ENCODE assay signal across 1 cellular context in the genomic region with DNA sequence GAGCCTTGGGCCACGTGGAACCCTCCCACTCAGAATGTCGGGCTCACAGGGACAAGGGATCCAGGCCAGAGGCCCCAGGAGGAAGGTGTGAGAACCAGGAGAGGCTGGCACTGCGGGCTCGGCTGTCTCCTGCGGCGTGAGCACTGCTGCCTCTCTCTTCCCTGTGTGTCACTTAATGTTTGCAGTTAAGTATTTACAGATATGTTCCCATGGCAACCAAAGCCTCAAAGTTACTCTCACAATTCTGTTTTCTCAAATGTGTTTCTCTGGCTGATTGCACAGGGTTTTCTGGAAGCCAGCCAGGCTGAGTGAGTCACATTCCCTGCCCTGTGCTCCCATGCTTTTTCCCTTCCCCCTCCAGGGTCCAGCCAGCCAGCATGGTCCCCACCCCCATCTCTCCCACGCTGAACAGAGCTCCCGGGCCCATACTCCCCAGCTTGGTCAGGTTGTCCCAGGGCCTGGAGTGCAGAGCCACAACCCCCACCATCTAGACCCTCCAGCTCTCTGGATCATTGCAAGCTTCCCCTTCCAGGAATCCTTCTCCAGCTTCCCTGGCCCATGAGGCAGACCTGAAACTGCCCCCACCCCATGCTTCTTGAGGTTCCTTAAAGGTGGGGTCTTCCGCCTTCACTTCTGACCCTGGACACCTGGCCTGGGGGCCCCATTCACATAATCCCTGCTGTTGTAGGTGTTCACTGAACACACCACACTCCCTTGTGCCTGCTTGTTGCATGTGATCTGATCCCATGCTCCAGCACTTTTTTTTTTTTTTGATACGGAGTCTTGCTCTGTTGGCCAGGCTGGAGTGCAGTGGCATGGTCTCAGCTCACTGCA.
TF ChIP-seq lines count a peak whose summit lies in the region.

No MANE protein-coding gene starts in this region.

TF ChIP-seq in K562, 482 proteins besides CTCF, POLR2A, EP300 and RAD21 (continued from another document and continues in another):
- TF ChIP-seq SNIP1 (IDR thresholded peaks at IDR 0.05; ENCODE audit: low read depth) = no peak
- no peak for TF ChIP-seq HCFC1 (IDR thresholded peaks at IDR 0.05; ENCODE audit: low read depth, low read length)
- TF ChIP-seq SIN3B (IDR thresholded peaks at IDR 0.05; ENCODE audit: low read depth) = no peak
- TF ChIP-seq JUND (IDR thresholded peaks at IDR 0.05; ENCODE audit: borderline replicate concordance, low read depth, low read length) = peak; percentile 97
- TF ChIP-seq JUND (tag; IDR thresholded peaks at IDR 0.05; ENCODE audit: borderline replicate concordance, low read depth, low read length) = peak; percentile 96; the same call in 2 of the 3 replicates
- TF ChIP-seq SOX6 (IDR thresholded peaks at IDR 0.05) = peak; percentile 56; the same call in 1 of the 2 replicates
- TF ChIP-seq NFXL1 (CRISPR knock-in tag; IDR thresholded peaks at IDR 0.05) = no peak
- TF ChIP-seq FOXM1 (IDR thresholded peaks at IDR 0.05; ENCODE audit: low read depth) = no peak
- no peak for TF ChIP-seq FOXM1 (CRISPR knock-in tag; IDR thresholded peaks at IDR 0.05; ENCODE audit: low read depth)
- TF ChIP-seq ZNF24 (IDR thresholded peaks at IDR 0.05) = no peak
- TF ChIP-seq ZFP36 (IDR thresholded peaks at IDR 0.05; ENCODE audit: low read depth, low read length, partially characterized antibody) = peak; percentile 94
- no peak for TF ChIP-seq ZNF445 (CRISPR knock-in tag; IDR thresholded peaks at IDR 0.05; ENCODE audit: low read depth)
- peak; percentile 30; the same call in 1 of the 2 replicates for TF ChIP-seq CTBP1 (IDR thresholded peaks at IDR 0.05; ENCODE audit: borderline replicate concordance)
- peak; percentile 20 for TF ChIP-seq SETDB1 (IDR thresholded peaks at IDR 0.05; ENCODE audit: low read length)
- peak; percentile 76 for TF ChIP-seq ARID1B (IDR thresholded peaks at IDR 0.05)
- TF ChIP-seq ZC3H4 (CRISPR knock-in tag; IDR thresholded peaks at IDR 0.05; ENCODE audit: borderline replicate concordance) = no peak
- TF ChIP-seq, protein P1, sequence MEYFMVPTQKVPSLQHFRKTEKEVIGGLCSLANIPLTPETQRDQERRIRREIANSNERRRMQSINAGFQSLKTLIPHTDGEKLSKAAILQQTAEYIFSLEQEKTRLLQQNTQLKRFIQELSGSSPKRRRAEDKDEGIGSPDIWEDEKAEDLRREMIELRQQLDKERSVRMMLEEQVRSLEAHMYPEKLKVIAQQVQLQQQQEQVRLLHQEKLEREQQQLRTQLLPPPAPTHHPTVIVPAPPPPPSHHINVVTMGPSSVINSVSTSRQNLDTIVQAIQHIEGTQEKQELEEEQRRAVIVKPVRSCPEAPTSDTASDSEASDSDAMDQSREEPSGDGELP (CRISPR knock-in tag; IDR thresholded peaks at IDR 0.05; ENCODE audit: borderline replicate concordance) = peak; percentile 46; the same call in 1 of the 2 replicates
- TF ChIP-seq GTF2F1 (IDR thresholded peaks at IDR 0.05; ENCODE audit: low read depth, low read length) = no peak
- TF ChIP-seq NFIC (IDR thresholded peaks at IDR 0.05) = peak; percentile 97
- TF ChIP-seq SUPT5H (IDR thresholded peaks at IDR 0.05) = no peak
- TF ChIP-seq ZNF780A (CRISPR knock-in tag; IDR thresholded peaks at IDR 0.05) = no peak
- no peak for TF ChIP-seq SMARCA5 (IDR thresholded peaks at IDR 0.05)
- TF ChIP-seq ZNF133 (CRISPR knock-in tag; IDR thresholded peaks at IDR 0.05) = no peak
- TF ChIP-seq ZKSCAN3 (CRISPR knock-in tag; IDR thresholded peaks at IDR 0.05) = no peak
- TF ChIP-seq SMARCE1 (IDR thresholded peaks at IDR 0.05) = peak; percentile 82
- TF ChIP-seq, protein P2, sequence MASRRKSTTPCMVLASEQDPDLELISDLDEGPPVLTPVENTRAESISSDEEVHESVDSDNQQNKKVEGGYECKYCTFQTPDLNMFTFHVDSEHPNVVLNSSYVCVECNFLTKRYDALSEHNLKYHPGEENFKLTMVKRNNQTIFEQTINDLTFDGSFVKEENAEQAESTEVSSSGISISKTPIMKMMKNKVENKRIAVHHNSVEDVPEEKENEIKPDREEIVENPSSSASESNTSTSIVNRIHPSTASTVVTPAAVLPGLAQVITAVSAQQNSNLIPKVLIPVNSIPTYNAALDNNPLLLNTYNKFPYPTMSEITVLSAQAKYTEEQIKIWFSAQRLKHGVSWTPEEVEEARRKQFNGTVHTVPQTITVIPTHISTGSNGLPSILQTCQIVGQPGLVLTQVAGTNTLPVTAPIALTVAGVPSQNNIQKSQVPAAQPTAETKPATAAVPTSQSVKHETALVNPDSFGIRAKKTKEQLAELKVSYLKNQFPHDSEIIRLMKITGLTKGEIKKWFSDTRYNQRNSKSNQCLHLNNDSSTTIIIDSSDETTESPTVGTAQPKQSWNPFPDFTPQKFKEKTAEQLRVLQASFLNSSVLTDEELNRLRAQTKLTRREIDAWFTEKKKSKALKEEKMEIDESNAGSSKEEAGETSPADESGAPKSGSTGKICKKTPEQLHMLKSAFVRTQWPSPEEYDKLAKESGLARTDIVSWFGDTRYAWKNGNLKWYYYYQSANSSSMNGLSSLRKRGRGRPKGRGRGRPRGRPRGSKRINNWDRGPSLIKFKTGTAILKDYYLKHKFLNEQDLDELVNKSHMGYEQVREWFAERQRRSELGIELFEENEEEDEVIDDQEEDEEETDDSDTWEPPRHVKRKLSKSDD (conservative IDR thresholded peaks at IDR 0.05; ENCODE audit: low read length) = no peak
- TF ChIP-seq, protein P3, sequence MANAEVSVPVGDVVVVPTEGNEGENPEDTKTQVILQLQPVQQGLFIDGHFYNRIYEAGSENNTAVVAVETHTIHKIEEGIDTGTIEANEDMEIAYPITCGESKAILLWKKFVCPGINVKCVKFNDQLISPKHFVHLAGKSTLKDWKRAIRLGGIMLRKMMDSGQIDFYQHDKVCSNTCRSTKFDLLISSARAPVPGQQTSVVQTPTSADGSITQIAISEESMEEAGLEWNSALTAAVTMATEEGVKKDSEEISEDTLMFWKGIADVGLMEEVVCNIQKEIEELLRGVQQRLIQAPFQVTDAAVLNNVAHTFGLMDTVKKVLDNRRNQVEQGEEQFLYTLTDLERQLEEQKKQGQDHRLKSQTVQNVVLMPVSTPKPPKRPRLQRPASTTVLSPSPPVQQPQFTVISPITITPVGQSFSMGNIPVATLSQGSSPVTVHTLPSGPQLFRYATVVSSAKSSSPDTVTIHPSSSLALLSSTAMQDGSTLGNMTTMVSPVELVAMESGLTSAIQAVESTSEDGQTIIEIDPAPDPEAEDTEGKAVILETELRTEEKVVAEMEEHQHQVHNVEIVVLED (CRISPR knock-in tag; IDR thresholded peaks at IDR 0.05) = no peak
- TF ChIP-seq NFYB (IDR thresholded peaks at IDR 0.05; ENCODE audit: extremely low read depth, insufficient read length) = no peak
- no peak for TF ChIP-seq GATAD2A (IDR thresholded peaks at IDR 0.05)
- TF ChIP-seq SAP30 (IDR thresholded peaks at IDR 0.05; ENCODE audit: borderline replicate concordance, insufficient read depth, low read depth, low read length, poor library complexity, severe bottlenecking) = peak; percentile 48
- TF ChIP-seq, protein P4, sequence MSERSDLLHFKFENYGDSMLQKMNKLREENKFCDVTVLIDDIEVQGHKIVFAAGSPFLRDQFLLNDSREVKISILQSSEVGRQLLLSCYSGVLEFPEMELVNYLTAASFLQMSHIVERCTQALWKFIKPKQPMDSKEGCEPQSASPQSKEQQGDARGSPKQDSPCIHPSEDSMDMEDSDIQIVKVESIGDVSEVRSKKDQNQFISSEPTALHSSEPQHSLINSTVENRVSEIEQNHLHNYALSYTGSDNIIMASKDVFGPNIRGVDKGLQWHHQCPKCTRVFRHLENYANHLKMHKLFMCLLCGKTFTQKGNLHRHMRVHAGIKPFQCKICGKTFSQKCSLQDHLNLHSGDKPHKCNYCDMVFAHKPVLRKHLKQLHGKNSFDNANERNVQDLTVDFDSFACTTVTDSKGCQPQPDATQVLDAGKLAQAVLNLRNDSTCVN (CRISPR knock-in tag; IDR thresholded peaks at IDR 0.05) = no peak
- TF ChIP-seq ERF (CRISPR knock-in tag; IDR thresholded peaks at IDR 0.05) = no peak
- TF ChIP-seq SAFB (IDR thresholded peaks at IDR 0.05; ENCODE audit: borderline replicate concordance, low read depth, low read length) = no peak
- no peak for TF ChIP-seq ZNF586 (CRISPR knock-in tag; conservative IDR thresholded peaks at IDR 0.05)
- TF ChIP-seq ETV1 (tag; conservative IDR thresholded peaks at IDR 0.05; ENCODE audit: low read depth) = no peak
- TF ChIP-seq PYGO2 (tag; IDR thresholded peaks at IDR 0.05) = no peak
- TF ChIP-seq NUFIP1 (IDR thresholded peaks at IDR 0.05; ENCODE audit: partially characterized antibody) = no peak
- no peak for TF ChIP-seq ELF4 (CRISPR knock-in tag; IDR thresholded peaks at IDR 0.05)
- no peak for TF ChIP-seq PPARD (CRISPR knock-in tag; IDR thresholded peaks at IDR 0.05)
- no peak for TF ChIP-seq RBFOX2 (IDR thresholded peaks at IDR 0.05; ENCODE audit: low read depth, low read length)
- TF ChIP-seq MCM3 (IDR thresholded peaks at IDR 0.05) = no peak
- peak; percentile 55; the same call in 1 of the 2 replicates for TF ChIP-seq CHD2 (IDR thresholded peaks at IDR 0.05; ENCODE audit: low read depth, low read length)
- no peak for TF ChIP-seq ZNF507 (tag; conservative IDR thresholded peaks at IDR 0.05)
- TF ChIP-seq NRF1 (conservative IDR thresholded peaks at IDR 0.05 in 1 of 2, IDR thresholded peaks at IDR 0.05 in 1 of 2) = no peak
- TF ChIP-seq XRCC4 (IDR thresholded peaks at IDR 0.05; ENCODE audit: extremely low read depth, insufficient read depth, insufficient read length) = no peak
- TF ChIP-seq ZNF124 (CRISPR knock-in tag; IDR thresholded peaks at IDR 0.05) = no peak
- TF ChIP-seq, protein P5, sequence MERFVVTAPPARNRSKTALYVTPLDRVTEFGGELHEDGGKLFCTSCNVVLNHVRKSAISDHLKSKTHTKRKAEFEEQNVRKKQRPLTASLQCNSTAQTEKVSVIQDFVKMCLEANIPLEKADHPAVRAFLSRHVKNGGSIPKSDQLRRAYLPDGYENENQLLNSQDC (CRISPR knock-in tag; IDR thresholded peaks at IDR 0.05) = no peak
- TF ChIP-seq, protein P6, sequence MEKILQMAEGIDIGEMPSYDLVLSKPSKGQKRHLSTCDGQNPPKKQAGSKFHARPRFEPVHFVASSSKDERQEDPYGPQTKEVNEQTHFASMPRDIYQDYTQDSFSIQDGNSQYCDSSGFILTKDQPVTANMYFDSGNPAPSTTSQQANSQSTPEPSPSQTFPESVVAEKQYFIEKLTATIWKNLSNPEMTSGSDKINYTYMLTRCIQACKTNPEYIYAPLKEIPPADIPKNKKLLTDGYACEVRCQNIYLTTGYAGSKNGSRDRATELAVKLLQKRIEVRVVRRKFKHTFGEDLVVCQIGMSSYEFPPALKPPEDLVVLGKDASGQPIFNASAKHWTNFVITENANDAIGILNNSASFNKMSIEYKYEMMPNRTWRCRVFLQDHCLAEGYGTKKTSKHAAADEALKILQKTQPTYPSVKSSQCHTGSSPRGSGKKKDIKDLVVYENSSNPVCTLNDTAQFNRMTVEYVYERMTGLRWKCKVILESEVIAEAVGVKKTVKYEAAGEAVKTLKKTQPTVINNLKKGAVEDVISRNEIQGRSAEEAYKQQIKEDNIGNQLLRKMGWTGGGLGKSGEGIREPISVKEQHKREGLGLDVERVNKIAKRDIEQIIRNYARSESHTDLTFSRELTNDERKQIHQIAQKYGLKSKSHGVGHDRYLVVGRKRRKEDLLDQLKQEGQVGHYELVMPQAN (IDR thresholded peaks at IDR 0.05; ENCODE audit: borderline replicate concordance) = no peak
- no peak for TF ChIP-seq PTRF (tag; IDR thresholded peaks at IDR 0.05)
- TF ChIP-seq, protein P7, sequence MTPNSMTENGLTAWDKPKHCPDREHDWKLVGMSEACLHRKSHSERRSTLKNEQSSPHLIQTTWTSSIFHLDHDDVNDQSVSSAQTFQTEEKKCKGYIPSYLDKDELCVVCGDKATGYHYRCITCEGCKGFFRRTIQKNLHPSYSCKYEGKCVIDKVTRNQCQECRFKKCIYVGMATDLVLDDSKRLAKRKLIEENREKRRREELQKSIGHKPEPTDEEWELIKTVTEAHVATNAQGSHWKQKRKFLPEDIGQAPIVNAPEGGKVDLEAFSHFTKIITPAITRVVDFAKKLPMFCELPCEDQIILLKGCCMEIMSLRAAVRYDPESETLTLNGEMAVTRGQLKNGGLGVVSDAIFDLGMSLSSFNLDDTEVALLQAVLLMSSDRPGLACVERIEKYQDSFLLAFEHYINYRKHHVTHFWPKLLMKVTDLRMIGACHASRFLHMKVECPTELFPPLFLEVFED (CRISPR knock-in tag; conservative IDR thresholded peaks at IDR 0.05) = no peak
- TF ChIP-seq ADNP (tag; IDR thresholded peaks at IDR 0.05) = no peak
- TF ChIP-seq, protein P8, sequence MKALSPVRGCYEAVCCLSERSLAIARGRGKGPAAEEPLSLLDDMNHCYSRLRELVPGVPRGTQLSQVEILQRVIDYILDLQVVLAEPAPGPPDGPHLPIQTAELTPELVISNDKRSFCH (CRISPR knock-in tag; IDR thresholded peaks at IDR 0.05) = no peak
- TF ChIP-seq, protein P8 (tag; IDR thresholded peaks at IDR 0.05) = no peak
- peak; percentile 27; the same call in 1 of the 2 replicates for TF ChIP-seq ZFX (CRISPR knock-in tag; IDR thresholded peaks at IDR 0.05)
- TF ChIP-seq POLR3G (IDR thresholded peaks at IDR 0.05; ENCODE audit: extremely low read depth, insufficient read length, insufficient replicate concordance) = no peak
- peak; percentile 53; the same call in 1 of the 2 replicates for TF ChIP-seq MYC (IDR thresholded peaks at IDR 0.05; ENCODE audit: low read depth, low read length)
- no peak for TF ChIP-seq MYC (CRISPR knock-in tag; IDR thresholded peaks at IDR 0.05; ENCODE audit: borderline replicate concordance, low read depth)
- no peak for TF ChIP-seq ZEB2 (IDR thresholded peaks at IDR 0.05)
- TF ChIP-seq, protein P9, sequence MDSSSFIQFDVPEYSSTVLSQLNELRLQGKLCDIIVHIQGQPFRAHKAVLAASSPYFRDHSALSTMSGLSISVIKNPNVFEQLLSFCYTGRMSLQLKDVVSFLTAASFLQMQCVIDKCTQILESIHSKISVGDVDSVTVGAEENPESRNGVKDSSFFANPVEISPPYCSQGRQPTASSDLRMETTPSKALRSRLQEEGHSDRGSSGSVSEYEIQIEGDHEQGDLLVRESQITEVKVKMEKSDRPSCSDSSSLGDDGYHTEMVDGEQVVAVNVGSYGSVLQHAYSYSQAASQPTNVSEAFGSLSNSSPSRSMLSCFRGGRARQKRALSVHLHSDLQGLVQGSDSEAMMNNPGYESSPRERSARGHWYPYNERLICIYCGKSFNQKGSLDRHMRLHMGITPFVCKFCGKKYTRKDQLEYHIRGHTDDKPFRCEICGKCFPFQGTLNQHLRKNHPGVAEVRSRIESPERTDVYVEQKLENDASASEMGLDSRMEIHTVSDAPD (CRISPR knock-in tag; IDR thresholded peaks at IDR 0.05) = no peak
- no peak for TF ChIP-seq NR2C1 (IDR thresholded peaks at IDR 0.05)
- no peak for TF ChIP-seq NR2C1 (tag; IDR thresholded peaks at IDR 0.05)
- no peak for TF ChIP-seq ZFPM2 (CRISPR knock-in tag; IDR thresholded peaks at IDR 0.05)
